9 cellular contexts compared by ENCODE assay signal in the genomic region with DNA sequence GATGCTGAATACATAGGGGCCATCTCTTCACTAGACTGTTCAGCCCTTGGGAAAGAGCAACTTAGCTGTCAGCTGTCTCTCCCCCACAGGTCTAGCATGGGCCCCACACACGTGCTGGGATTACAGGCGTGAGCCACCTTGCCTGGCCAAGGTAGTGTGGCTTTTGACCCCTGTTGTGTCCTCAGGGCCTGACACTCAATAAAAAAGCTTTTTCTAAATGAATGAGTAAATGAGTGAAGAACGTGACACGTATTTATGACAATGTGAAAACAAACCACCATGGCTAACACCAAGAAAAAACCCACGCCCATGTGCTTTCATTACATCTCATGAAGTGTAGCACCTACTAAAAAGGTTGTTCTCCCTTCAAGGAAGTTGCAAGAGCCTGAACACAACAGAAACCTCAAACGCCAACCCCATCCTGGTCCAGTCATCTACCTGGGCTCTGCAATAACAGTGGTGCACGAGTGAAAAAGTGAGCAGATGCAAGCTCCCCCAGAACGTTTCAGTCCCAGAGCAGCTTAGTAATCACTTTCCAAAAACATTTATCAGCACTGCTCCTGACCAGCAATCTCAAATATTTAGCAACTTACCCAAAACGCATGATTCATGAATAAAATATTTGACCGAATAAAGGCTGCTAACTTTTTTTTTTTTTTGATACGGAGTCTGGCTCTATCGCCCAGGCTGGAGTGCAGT. TPM values are rescaled to one million over a fixed set of nuclear protein-coding genes. Genes with fewer than 3 reads are reported as not detected.
DNase-seq lines count a peak whose midpoint lies in the region; ATAC-seq, FAIRE-seq and TF ChIP-seq lines count a peak whose summit lies in the region.
"Had no signal": no experiment of that assay in that cellular context is flagged by ENCODE, and none has a peak within 500 bp of the region (broad histone marks: within the 10 kb centered on the region; RNA-seq: fewer than 3 reads in every experiment).

No MANE protein-coding gene starts in this region.

- DNase-seq in NK-92 treated with Interleukin-12 subunit alpha and Interleukin-12 subunit beta, amount 100 ng/mL, for 24 hours (lab: John Stamatoyannopoulos, UW): peak; percentile 83
- DNase-seq in NK-92 (lab: John Stamatoyannopoulos, UW; ENCODE audit: unreplicated experiment) (no peak), kidney tubule cell (ENCODE audit: low spot score) (peak; percentile 80), NCI-H345 treated with DMSO at 0.1 percent for 48 hours (lab: John Stamatoyannopoulos, UW; ENCODE audit: unreplicated experiment) (no peak), kidney (no peak)
- peak; percentile 38 for DNase-seq in activated CD8-positive, alpha-beta memory T cell treated with anti-CD3 and anti-CD28 coated beads, Interleukin-2, amount 50 U/mL, for 4 hours

- no peak for FAIRE-seq in kidney (lab: Jason Lieb, UNC)

- H3K36me3 ChIP-seq in subcutaneous abdominal adipose tissue (ENCODE audit: control insufficient read depth in 5 of 5, insufficient read depth in 5 of 5, low read length in 5 of 5) (no peaks in the 10 kb centered on the region), kidney (ENCODE audit: control insufficient read depth in 1 of 2, insufficient read depth in 2 of 2, low read length in 2 of 2) (no peaks in the 10 kb centered on the region)

- peak overlapping the region in 1 of 5 donors; percentile 11 for H3K4me3 ChIP-seq in subcutaneous abdominal adipose tissue (ENCODE audit: low read depth in 1 of 5, low read length in 5 of 5)
- H3K4me3 ChIP-seq in kidney (ENCODE audit: low read length in 2 of 2): no peak overlapping the region

- no peaks in the 10 kb centered on the region for H3K9me3 ChIP-seq in subcutaneous abdominal adipose tissue (ENCODE audit: control insufficient read depth in 5 of 5, low read length in 5 of 5)
- no peaks in the 10 kb centered on the region for H3K9me3 ChIP-seq in kidney (ENCODE audit: control insufficient read depth in 1 of 2, low read length in 2 of 2)

- ATAC-seq in HG03103 (IDR thresholded peaks at IDR 0.05; ENCODE audit: low read depth, unreplicated experiment): peak; percentile 34

- intact Hi-C loops in kidney (cut with DNase I): no loop called here

- peaks cover 10 to 42% (median 38%) of the 10 kb centered on the region in 5 donors for H3K4me1 ChIP-seq in subcutaneous abdominal adipose tissue (ENCODE audit: control insufficient read depth in 5 of 5, insufficient read depth in 5 of 5, low read length in 5 of 5)
- H3K4me1 ChIP-seq in kidney (ENCODE audit: control insufficient read depth in 1 of 2, insufficient read depth in 1 of 2, low read depth in 1 of 2, low read length in 2 of 2): peaks cover 9 to 12% of the 10 kb centered on the region in 2 donors

- no peak overlapping the region for H3K9ac ChIP-seq in subcutaneous abdominal adipose tissue (ENCODE audit: low read length in 5 of 5)
- H3K9ac ChIP-seq in kidney (ENCODE audit: low read length in 2 of 2): no peak overlapping the region

- H3K27ac ChIP-seq in subcutaneous abdominal adipose tissue (ENCODE audit: low read depth, low read length) (peak overlapping the region; percentile 23), kidney (ENCODE audit: low read depth in 2 of 2, low read length in 2 of 2) (no peak overlapping the region)
- H3K27ac ChIP-seq: 22Rv1 had no signal

- no peak for TF ChIP-seq CTCF in kidney (IDR thresholded peaks at IDR 0.05; ENCODE audit: borderline replicate concordance, extremely low read depth, insufficient read depth)

- no peaks in the 10 kb centered on the region for H3K27me3 ChIP-seq in subcutaneous abdominal adipose tissue (ENCODE audit: control insufficient read depth in 5 of 5, insufficient read depth in 4 of 5, low read length in 5 of 5)

RNA-seq across cellular contexts. Expression of a gene that starts 3.4 kb away (rescaled TPM):
- 38.4 TPM for total RNA-seq in kidney
- polyA plus RNA-seq in kidney (ENCODE audit: insufficient read depth, low read depth, low replicate concordance): 10.4 TPM

RNA-seq across cellular contexts. Expression of a gene that starts 15.5 kb away (rescaled TPM):
- total RNA-seq in kidney: 24.2 TPM
- 52.7 TPM for polyA plus RNA-seq in kidney (ENCODE audit: insufficient read depth, low read depth, low replicate concordance)

Comparison
In these comparisons a context has a peak if more than half of its experiments do, and no peak if none do; other contexts are left out.
1. DNase-seq: peak in NK-92 treated with Interleukin-12 subunit alpha and Interleukin-12 subunit beta, amount 100 ng/mL, for 24 hours (single experiment), activated CD8-positive, alpha-beta memory T cell treated with anti-CD3 and anti-CD28 coated beads, Interleukin-2, amount 50 U/mL, for 4 hours (single experiment) and kidney tubule cell (single experiment); none in NK-92 (single experiment), NCI-H345 treated with DMSO at 0.1 percent for 48 hours (single experiment) and kidney (single experiment).